8 cellular contexts compared by ENCODE assay signal in the genomic region with DNA sequence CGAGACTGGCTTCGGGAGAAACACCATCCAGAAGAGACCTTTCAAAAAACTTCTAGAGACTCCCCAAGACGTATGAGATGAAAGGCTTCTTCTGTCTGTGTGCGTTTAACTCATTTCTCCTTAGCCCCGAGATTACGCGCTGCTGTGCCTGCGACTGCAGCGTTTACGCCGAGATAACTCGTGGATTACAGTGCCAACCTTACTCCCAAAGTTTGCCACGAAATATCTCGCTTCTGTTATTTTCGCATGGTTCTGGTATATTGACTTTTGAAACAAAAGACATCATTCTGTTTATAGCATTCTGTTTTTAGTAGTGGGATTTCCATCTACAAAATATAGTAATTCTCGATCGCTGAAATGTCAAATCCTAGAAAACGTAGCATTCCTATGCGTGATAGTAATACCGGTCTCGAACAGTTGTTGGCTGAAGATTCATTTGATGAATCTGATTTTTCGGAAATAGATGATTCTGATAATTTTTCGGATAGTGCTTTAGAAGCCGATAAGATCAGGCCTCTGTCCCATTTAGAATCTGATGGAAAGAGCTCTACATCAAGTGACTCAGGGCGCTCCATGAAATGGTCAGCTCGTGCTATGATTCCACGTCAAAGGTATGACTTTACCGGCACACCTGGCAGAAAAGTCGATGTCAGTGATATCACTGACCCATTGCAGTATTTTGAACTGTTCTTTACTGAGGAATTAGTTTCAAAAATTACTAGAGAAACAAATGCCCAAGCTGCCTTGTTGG. TPM values are rescaled to one million over a fixed set of nuclear protein-coding genes. Genes with fewer than 3 reads are reported as not detected.
A peak's percentile ranks its signal among the peaks of the same experiment; 100 is the strongest.
DNase-seq lines count a peak whose midpoint lies in the region; ATAC-seq, FAIRE-seq and TF ChIP-seq lines count a peak whose summit lies in the region.

No MANE protein-coding gene starts in this region.

- no peak for TF ChIP-seq CTCF in D721Med (IDR thresholded peaks at IDR 0.05; ENCODE audit: insufficient read depth, missing control alignments)
- TF ChIP-seq CTCF in LNCaP clone FGC (IDR thresholded peaks at IDR 0.05; ENCODE audit: control insufficient read depth, extremely low read depth, insufficient read depth), result no peak
- no peak for TF ChIP-seq CTCF in endothelial cell (IDR thresholded peaks at IDR 0.05; ENCODE audit: unreplicated experiment)
- TF ChIP-seq CTCF in nephron progenitor cell (IDR thresholded peaks at IDR 0.05), result no peak

- peak overlapping the region; percentile 97 for H3K27ac Mint-ChIP-seq in endothelial cell (ENCODE audit: unreplicated experiment)
- peak overlapping the region; percentile 86 for H3K27ac Mint-ChIP-seq in nephron progenitor cell

- peaks cover 21% of the 10 kb centered on the region for H3K4me1 Mint-ChIP-seq in endothelial cell (ENCODE audit: unreplicated experiment)
- H3K4me1 Mint-ChIP-seq in nephron progenitor cell, result peaks cover 30% of the 10 kb centered on the region

- no peaks in the 10 kb centered on the region for H3K9me3 Mint-ChIP-seq in endothelial cell (ENCODE audit: unreplicated experiment)
- peaks cover 16% of the 10 kb centered on the region for H3K9me3 Mint-ChIP-seq in nephron progenitor cell

- peaks cover 6% of the 10 kb centered on the region for H3K36me3 Mint-ChIP-seq in endothelial cell (ENCODE audit: low read depth, unreplicated experiment)
- H3K36me3 Mint-ChIP-seq in nephron progenitor cell (ENCODE audit: low read depth), result peaks cover 17% of the 10 kb centered on the region

- H3K4me3 Mint-ChIP-seq in endothelial cell (ENCODE audit: unreplicated experiment) (peak overlapping the region; percentile 99), nephron progenitor cell (peak overlapping the region; percentile 100)

- H3K27me3 Mint-ChIP-seq in endothelial cell (ENCODE audit: unreplicated experiment) (peaks cover 4% of the 10 kb centered on the region), nephron progenitor cell (ENCODE audit: low read depth, poor library complexity) (peaks cover 10% of the 10 kb centered on the region)

- no peak for ATAC-seq in GM21367 (IDR thresholded peaks at IDR 0.05; ENCODE audit: unreplicated experiment)

- FAIRE-seq in D721Med (lab: Jason Lieb, UNC), result peak; percentile 44

- DNase-seq in D721Med (ENCODE audit: insufficient read length, low spot score) (no peak), LNCaP clone FGC (ENCODE audit: low read depth) (no peak), endothelial cell (ENCODE audit: low spot score) (no peak), nephron progenitor cell (no peak), NCI-H748 treated with DMSO at 0.1 percent for 48 hours (lab: John Stamatoyannopoulos, UW) (no peak), NCI-H510A treated with DMSO at 0.1 percent for 48 hours (lab: John Stamatoyannopoulos, UW) (no peak), SIG-M5 (lab: John Stamatoyannopoulos, UW) (no peak)

- peak overlapping the region; percentile 100 for H3K4me3 ChIP-seq in LNCaP clone FGC (ENCODE audit: low read depth, low read length)

RNA-seq across cellular contexts. Expression of gene PGBD4, which starts 0.5 kb away (rescaled TPM):
- 1.2 TPM for total RNA-seq in endothelial cell (ENCODE audit: unreplicated experiment)

RNA-seq across cellular contexts. Expression of gene EMC7, which starts 0.7 kb away (rescaled TPM):
- 41.8 TPM for total RNA-seq in endothelial cell (ENCODE audit: unreplicated experiment)
